In genomic region chr2:196171248-196171871, GRCh38 we compare ENCODE assay signal across 8 cellular contexts. TPM values are rescaled to one million over a fixed set of nuclear protein-coding genes. Genes with fewer than 3 reads are reported as not detected.
A peak's percentile ranks its signal among the peaks of the same experiment; 100 is the strongest.
DNase-seq lines count a peak whose midpoint lies in the region; ATAC-seq, FAIRE-seq and TF ChIP-seq lines count a peak whose summit lies in the region.

TSS of gene STK17B (minus strand) at chr2:196171578. CDS start at chr2:196163383, 8,195 bp downstream.

- peak; percentile 49 for ATAC-seq in GM21447 (IDR thresholded peaks at IDR 0.05; ENCODE audit: unreplicated experiment)
- peak; percentile 73 for ATAC-seq in PC-3

- H3K4me1 ChIP-seq in PC-3 (ENCODE audit: insufficient read depth, low read length) = peaks cover 28% of the 10 kb centered on the region
- peaks cover 3 to 9% of the 10 kb centered on the region in 2 donors for H3K4me1 ChIP-seq in mucosa of rectum (ENCODE audit: control insufficient read depth in 2 of 2, insufficient read depth in 2 of 2, low read length in 2 of 2)

- no peaks in the 10 kb centered on the region for H3K9me2 ChIP-seq in PC-3 (replicated peaks; ENCODE audit: low read length)

- no peak for TF ChIP-seq CTCF in D721Med (IDR thresholded peaks at IDR 0.05; ENCODE audit: insufficient read depth, missing control alignments)
- no peak for TF ChIP-seq CTCF in PC-3 (conservative IDR thresholded peaks at IDR 0.05; ENCODE audit: low read depth, low read length)

- H3K79me2 ChIP-seq in PC-3 (ENCODE audit: low read length) = peaks cover 48% of the 10 kb centered on the region

- peak; percentile 96 for TF ChIP-seq POLR2A in erythroblast (IDR thresholded peaks at IDR 0.05; ENCODE audit: low read length)

- H3K4me3 ChIP-seq in PC-3 (ENCODE audit: low read length) = peak within 1 kb of the TSS; percentile 96
- peak within 1 kb of the TSS; percentile 93 to 99 for H3K4me3 ChIP-seq in mucosa of rectum (ENCODE audit: low read length in 2 of 2)

- H3K9me3 ChIP-seq in PC-3 (ENCODE audit: low read length) = no peaks in the 10 kb centered on the region
- H3K9me3 ChIP-seq in mucosa of rectum (ENCODE audit: control insufficient read depth in 2 of 2, low read length in 2 of 2) = no peaks in the 10 kb centered on the region

- peak within 1 kb of the TSS; percentile 90 for H3K4me2 ChIP-seq in PC-3 (ENCODE audit: low read length)

- POLR2A ChIA-PET in PC-3 (lab: Charles Lee; ENCODE audit: unreplicated experiment) = interaction anchor here (0.6 to 1.9 kb wide), 4 partner anchors 28 to 1811 kb away, joined by 3 to 10 read pairs (median 5); no protein-coding TSS in a partner anchor

- no peaks in the 10 kb centered on the region for H3F3A ChIP-seq in PC-3 (ENCODE audit: low read length, unreplicated experiment)

- peak within 1 kb of the TSS; percentile 88 for H3K9ac ChIP-seq in PC-3 (ENCODE audit: low read length)
- H3K9ac ChIP-seq in mucosa of rectum (ENCODE audit: low read depth in 1 of 2, low read length in 2 of 2) = peak within 1 kb of the TSS; percentile 94 to 95

- CTCF ChIA-PET in PC-3 (lab: Charles Lee) = interaction anchor here (1.0 kb wide), 1 partner anchor 121 kb away, joined by 6 read pairs; no protein-coding TSS in a partner anchor

- FAIRE-seq in D721Med (lab: Jason Lieb, UNC) = no peak

- DNase-seq in D721Med (ENCODE audit: insufficient read length, low spot score) (peak; percentile 87), HuH-7 (ENCODE audit: low spot score) (peak; percentile 95), PC-3 (peak; percentile 96), activated T-cell treated with anti-CD3 and anti-CD28 coated beads for 48 hours (ENCODE audit: low read depth) (peak; percentile 97), erythroblast (lab: John Stamatoyannopoulos, UW) (peak; percentile 94 to 97)
- DNase-seq in stimulated activated CD8-positive, alpha-beta memory T cell treated with anti-CD3 and anti-CD28 coated beads, Interleukin-4, amount 100 ng/mL, for 4 hours (ENCODE audit: low read depth in 2 of 2, low spot score in 1 of 2) = peak; percentile 93 to 95

- peaks cover 41% of the 10 kb centered on the region for H4K20me1 ChIP-seq in PC-3 (ENCODE audit: low read length)

- no TSS peak for BruUV-seq in PC-3 (replicated peaks; lab: Mats Ljungman, UMichigan)

- H3K27ac ChIP-seq in PC-3 (ENCODE audit: low read length) (peak within 1 kb of the TSS; percentile 49), mucosa of rectum (ENCODE audit: low read depth in 2 of 2, low read length in 2 of 2) (peak within 1 kb of the TSS; percentile 97 to 98)

- intact Hi-C loops in PC-3 (cut with micrococcal nuclease) = loop anchor here (1.0 to 2.0 kb wide), 4 partner anchors 28 to 123 kb away; no protein-coding TSS in a partner anchor

- H3K36me3 ChIP-seq in PC-3 (ENCODE audit: low read depth, low read length) = no peaks in the 10 kb centered on the region
- no peaks in the 10 kb centered on the region for H3K36me3 ChIP-seq in mucosa of rectum (ENCODE audit: control insufficient read depth in 2 of 2, insufficient read depth in 2 of 2, low read length in 2 of 2)

- H3K27me3 ChIP-seq in PC-3 (ENCODE audit: low read length) = no peaks in the 10 kb centered on the region
- H3K27me3 ChIP-seq in mucosa of rectum (ENCODE audit: control insufficient read depth in 2 of 2, insufficient read depth in 2 of 2, low read length in 2 of 2) = no peaks in the 10 kb centered on the region

- H2AFZ ChIP-seq in PC-3 (ENCODE audit: low read length) = peak within 1 kb of the TSS; percentile 71

RNA-seq across cellular contexts. Expression of gene STK17B, which starts in this region (rescaled TPM):
- total RNA-seq in PC-3 (2014; rRNA removed) = 21.3 and 22.1 TPM in 2 replicates

Comparison
In these comparisons a context has a peak if more than half of its experiments do, and no peak if none do; other contexts are left out.
1. Peak in every context shown above with its lines: DNase-seq, ATAC-seq, H3K4me3 ChIP-seq and H3K27ac ChIP-seq.